21 cellular contexts compared by ENCODE assay signal in genomic region chr16:4387769-4388168, GRCh38. TPM values are rescaled to one million over a fixed set of nuclear protein-coding genes. Genes with fewer than 3 reads are reported as not detected.
DNase-seq lines count a peak whose midpoint lies in the region; ATAC-seq, FAIRE-seq and TF ChIP-seq lines count a peak whose summit lies in the region.
"Had no signal": no experiment of that assay in that cellular context is flagged by ENCODE, and none has a peak within 500 bp of the region (broad histone marks: within the 10 kb centered on the region; RNA-seq: fewer than 3 reads in every experiment).

No MANE protein-coding gene starts in this region.

- no peak overlapping the region for H3K4me3 ChIP-seq in HUES48 (ENCODE audit: low read depth, low read length)
- no peak overlapping the region for H3K4me3 ChIP-seq in astrocyte (ENCODE audit: insufficient read depth, low read depth, low read length)
- no peak overlapping the region for H3K4me3 ChIP-seq in right atrium auricular region
- no peak overlapping the region for H3K4me3 ChIP-seq in spleen

- intact Hi-C loops in spleen (cut with DNase I; ENCODE audit: low total_unique reads), result no loop called here
- intact Hi-C loops in activated T-helper 2 cell treated with anti-CD3 and anti-CD28 coated beads, Interferon-gamma antibody, Interleukin-2, Interleukin-4, amounts not matched to agents 10 μg/mL and 5 μg/mL and 100 μg/mL, durations not matched to agents 14 hours and 24 hours and 36 hours (cut with micrococcal nuclease), result no loop called here

- peaks cover 20% of the 10 kb centered on the region for H4K20me1 ChIP-seq in astrocyte (ENCODE audit: insufficient read depth, low read length)

- H3K79me2 ChIP-seq in astrocyte (ENCODE audit: insufficient read depth, low read length), result peaks cover 7% of the 10 kb centered on the region

- peaks cover 2% of the 10 kb centered on the region; the same call in 1 of the 2 replicates for H3K36me3 ChIP-seq in HUES48 (ENCODE audit: control insufficient read depth, insufficient read depth, low read length)
- H3K36me3 ChIP-seq in astrocyte (ENCODE audit: insufficient read depth, low read length), result no peaks in the 10 kb centered on the region
- peaks cover 3% of the 10 kb centered on the region for H3K36me3 ChIP-seq in right atrium auricular region
- peaks cover 4 to 100% (median 91%) of the 10 kb centered on the region in 6 donors for H3K36me3 ChIP-seq in spleen

- peak overlapping the region; percentile 26 for H3K4me2 ChIP-seq in astrocyte (ENCODE audit: low read length)

- H2AFZ ChIP-seq in astrocyte (ENCODE audit: low read depth, low read length), result no peak overlapping the region

- H3K27ac Mint-ChIP-seq in astrocyte (ENCODE audit: unreplicated experiment), result peak overlapping the region; percentile 47
- no peak overlapping the region for H3K27ac Mint-ChIP-seq in activated T-helper 2 cell treated with anti-CD3 and anti-CD28 coated beads, Interferon-gamma antibody, Interleukin-2, Interleukin-4, amounts not matched to agents 10 μg/mL and 5 μg/mL and 100 μg/mL, durations not matched to agents 14 hours and 24 hours and 36 hours
- H3K27ac Mint-ChIP-seq: natural killer cell treated with Interleukin-12 subunit alpha and Interleukin-12 subunit beta and Interleukin-15 and Interleukin-18, amount 100 ng/mL, for 72 hours had no signal

- H3K9me3 ChIP-seq in HUES48 (ENCODE audit: control insufficient read depth, insufficient read depth, low read length) (no peaks in the 10 kb centered on the region), astrocyte (ENCODE audit: insufficient read depth, low read depth, low read length) (no peaks in the 10 kb centered on the region), right atrium auricular region (no peaks in the 10 kb centered on the region), spleen (no peaks in the 10 kb centered on the region)

- H3K9me3 Mint-ChIP-seq in astrocyte (ENCODE audit: unreplicated experiment), result no peaks in the 10 kb centered on the region
- H3K9me3 Mint-ChIP-seq in activated T-helper 2 cell treated with anti-CD3 and anti-CD28 coated beads, Interferon-gamma antibody, Interleukin-2, Interleukin-4, amounts not matched to agents 10 μg/mL and 5 μg/mL and 100 μg/mL, durations not matched to agents 14 hours and 24 hours and 36 hours, result no peaks in the 10 kb centered on the region
- H3K9me3 Mint-ChIP-seq: mesothelial cell of epicardium; natural killer cell treated with Interleukin-12 subunit alpha and Interleukin-12 subunit beta and Interleukin-15 and Interleukin-18, amount 100 ng/mL, for 72 hours had no signal

- H3K27me3 ChIP-seq in HUES48 (ENCODE audit: control insufficient read depth, insufficient read depth, low read length) (no peaks in the 10 kb centered on the region), astrocyte (ENCODE audit: insufficient read depth, low read length) (no peaks in the 10 kb centered on the region), right atrium auricular region (no peaks in the 10 kb centered on the region), spleen (replicated peaks in 1 of 7) (no peaks in the 10 kb centered on the region)

- WGBS in spleen, 5 donors, result 95 to 100% (median 96%) methylated on average over 6 to 20 of the region's 20 CpGs

- no peaks in the 10 kb centered on the region for H3K27me3 Mint-ChIP-seq in astrocyte (ENCODE audit: low read depth, unreplicated experiment)
- H3K27me3 Mint-ChIP-seq in activated T-helper 2 cell treated with anti-CD3 and anti-CD28 coated beads, Interferon-gamma antibody, Interleukin-2, Interleukin-4, amounts not matched to agents 10 μg/mL and 5 μg/mL and 100 μg/mL, durations not matched to agents 14 hours and 24 hours and 36 hours (ENCODE audit: low read depth), result no peaks in the 10 kb centered on the region
- H3K27me3 Mint-ChIP-seq: CD4-positive, CD25-positive, alpha-beta regulatory T cell; natural killer cell treated with Interleukin-12 subunit alpha and Interleukin-12 subunit beta and Interleukin-15 and Interleukin-18, amount 100 ng/mL, for 72 hours had no signal

- TF ChIP-seq CTCF in astrocyte (IDR thresholded peaks at IDR 0.05; ENCODE audit: insufficient read depth, low read depth, low read length), result no peak
- no peak for TF ChIP-seq CTCF in right atrium auricular region (IDR thresholded peaks at IDR 0.05)
- no peak for TF ChIP-seq CTCF in spleen (IDR thresholded peaks at IDR 0.05 in 8 of 11, conservative IDR thresholded peaks at IDR 0.05 in 3 of 11)

- H3K4me1 ChIP-seq in HUES48 (ENCODE audit: control insufficient read depth, insufficient read depth, low read length) (peaks cover 37% of the 10 kb centered on the region), astrocyte (ENCODE audit: insufficient read depth, low read length) (peaks cover 65% of the 10 kb centered on the region), right atrium auricular region (peaks cover 0 to 55% of the 10 kb centered on the region in 2 donors), spleen (peaks cover 0 to 97% (median 40%) of the 10 kb centered on the region in 6 donors)

- H3K4me3 Mint-ChIP-seq in astrocyte (ENCODE audit: unreplicated experiment), result no peak overlapping the region
- no peak overlapping the region for H3K4me3 Mint-ChIP-seq in activated T-helper 2 cell treated with anti-CD3 and anti-CD28 coated beads, Interferon-gamma antibody, Interleukin-2, Interleukin-4, amounts not matched to agents 10 μg/mL and 5 μg/mL and 100 μg/mL, durations not matched to agents 14 hours and 24 hours and 36 hours (ENCODE audit: low read depth)
- H3K4me3 Mint-ChIP-seq: CD4-positive, CD25-positive, alpha-beta regulatory T cell; mesothelial cell of epicardium; natural killer cell treated with Interleukin-12 subunit alpha and Interleukin-12 subunit beta and Interleukin-15 and Interleukin-18, amount 100 ng/mL, for 72 hours had no signal

- H3K36me3 Mint-ChIP-seq in astrocyte (ENCODE audit: low read depth, unreplicated experiment), result peaks cover 6% of the 10 kb centered on the region
- peaks cover 12% of the 10 kb centered on the region for H3K36me3 Mint-ChIP-seq in activated T-helper 2 cell treated with anti-CD3 and anti-CD28 coated beads, Interferon-gamma antibody, Interleukin-2, Interleukin-4, amounts not matched to agents 10 μg/mL and 5 μg/mL and 100 μg/mL, durations not matched to agents 14 hours and 24 hours and 36 hours (ENCODE audit: low read depth)
- H3K36me3 Mint-ChIP-seq: natural killer cell treated with Interleukin-12 subunit alpha and Interleukin-12 subunit beta and Interleukin-15 and Interleukin-18, amount 100 ng/mL, for 72 hours had no signal

- DNase-seq in astrocyte (ENCODE audit: low read depth) (no peak), right atrium auricular region (ENCODE audit: low spot score) (no peak), spleen (no peak), iPS-NIHi7 (ENCODE audit: extremely low spot score) (no peak)
- no peak for DNase-seq in activated T-helper 2 cell treated with anti-CD3 and anti-CD28 coated beads, Interferon-gamma antibody, Interleukin-2, Interleukin-4, amounts not matched to agents 10 μg/mL and 5 μg/mL and 100 μg/mL, durations not matched to agents 14 hours and 24 hours and 36 hours (ENCODE audit: low spot score)
- DNase-seq: activated CD4-positive, alpha-beta T cell treated with anti-CD3 and anti-CD28 coated beads, Interleukin-2, amount 50 U/mL, for 48 hours; activated naive CD4-positive, alpha-beta T cell treated with Interleukin-2 at 50 U/mL for 16 hours; activated T-cell treated with anti-CD3 and anti-CD28 coated beads for 4 hours; CD4-positive, CD25-positive, alpha-beta regulatory T cell; hypothalamus; NCI-H2107; NCI-H524 treated with DMSO at 0.1 percent for 48 hours; SHP77; T-helper 1 cell had no signal

- ATAC-seq in HG03378 (IDR thresholded peaks at IDR 0.05; ENCODE audit: unreplicated experiment) (no peak), GM18873 (IDR thresholded peaks at IDR 0.05; ENCODE audit: low FRiP score, unreplicated experiment) (no peak)
- ATAC-seq: natural killer cell treated with Interleukin-12 subunit alpha and Interleukin-12 subunit beta and Interleukin-15 and Interleukin-18, amount 100 ng/mL, for 72 hours had no signal

- 0 out of 2 replicates have a peak overlapping the region, but pooled peaks have one; percentile 4 for H3K9ac ChIP-seq in HUES48 (ENCODE audit: low read depth, low read length)
- peak overlapping the region; percentile 7 for H3K9ac ChIP-seq in astrocyte (ENCODE audit: low read length)

- no peak for TF ChIP-seq POLR2A in spleen (IDR thresholded peaks at IDR 0.05)

- H3K4me1 Mint-ChIP-seq in astrocyte (ENCODE audit: low read depth, unreplicated experiment), result peaks cover 14% of the 10 kb centered on the region
- no peaks in the 10 kb centered on the region for H3K4me1 Mint-ChIP-seq in activated T-helper 2 cell treated with anti-CD3 and anti-CD28 coated beads, Interferon-gamma antibody, Interleukin-2, Interleukin-4, amounts not matched to agents 10 μg/mL and 5 μg/mL and 100 μg/mL, durations not matched to agents 14 hours and 24 hours and 36 hours (ENCODE audit: low read depth)

- H3K27ac ChIP-seq in HUES48 (ENCODE audit: low read depth, low read length), result peak overlapping the region; percentile 28
- no peak overlapping the region for H3K27ac ChIP-seq in astrocyte (ENCODE audit: low read depth, low read length)
- peak overlapping the region; percentile 46 to 59 for H3K27ac ChIP-seq in right atrium auricular region
- H3K27ac ChIP-seq in spleen, result peak overlapping the region in 5 of 8 donors; percentile 26 to 76 (median 65)
- H3K27ac ChIP-seq: VCaP had no signal

- FAIRE-seq in astrocyte (lab: Jason Lieb, UNC), result no peak
- FAIRE-seq: keratinocyte had no signal

RNA-seq across cellular contexts. Expression of gene VASN, which starts 16.1 kb away (rescaled TPM):
- total RNA-seq in astrocyte (32.0 and 38.7 TPM in 2 replicates), right atrium auricular region (10 to 100 TPM; 17.9 to 39.0 TPM), spleen (10 to 100 TPM in 5 of 7 donors, 1 to 10 TPM in 2; 7.4 to 24.9 (median 15.6) TPM)
- 1 to 10 TPM; 2.0 to 6.3 (median 5.2) TPM for polyA plus RNA-seq in spleen
- total RNA-seq in activated T-helper 2 cell treated with anti-CD3 and anti-CD28 coated beads, Interferon-gamma antibody, Interleukin-2, Interleukin-4, amounts not matched to agents 10 μg/mL and 5 μg/mL and 100 μg/mL, durations not matched to agents 14 hours and 24 hours and 36 hours, result 0.16 TPM in 1 of 2 replicates, not detected in the other

RNA-seq across cellular contexts. Expression of gene CORO7, which starts 28.6 kb away (rescaled TPM):
- total RNA-seq in astrocyte (25.0 and 26.4 TPM in 2 replicates), right atrium auricular region (10 to 100 TPM; 10.3 TPM), spleen (100 to 1,000 TPM in 6 of 7 donors, 10 to 100 TPM in 1; 89.9 to 177 (median 149) TPM)
- polyA plus RNA-seq in spleen, result 10 to 100 TPM; 29.7 to 70.6 (median 50.5) TPM
- 92.5 and 101 TPM in 2 replicates for total RNA-seq in activated T-helper 2 cell treated with anti-CD3 and anti-CD28 coated beads, Interferon-gamma antibody, Interleukin-2, Interleukin-4, amounts not matched to agents 10 μg/mL and 5 μg/mL and 100 μg/mL, durations not matched to agents 14 hours and 24 hours and 36 hours

RNA-seq across cellular contexts. Expression of gene PAM16, which starts 36.6 kb away (rescaled TPM):
- total RNA-seq in astrocyte (50.7 and 51.9 TPM in 2 replicates), right atrium auricular region (10 to 100 TPM; 54.6 to 85.7 TPM), spleen (10 to 100 TPM; 26.7 to 45.9 (median 30.1) TPM)
- 10 to 100 TPM; 65.5 to 88.8 (median 84.8) TPM for polyA plus RNA-seq in spleen
- total RNA-seq in activated T-helper 2 cell treated with anti-CD3 and anti-CD28 coated beads, Interferon-gamma antibody, Interleukin-2, Interleukin-4, amounts not matched to agents 10 μg/mL and 5 μg/mL and 100 μg/mL, durations not matched to agents 14 hours and 24 hours and 36 hours, result 73.1 and 73.8 TPM in 2 replicates

RNA-seq across cellular contexts. Expression of gene DNAJA3, which starts 37.9 kb away (rescaled TPM):
- total RNA-seq in astrocyte (36.4 and 39.8 TPM in 2 replicates), right atrium auricular region (10 to 100 TPM; 47.6 to 50.5 TPM), spleen (10 to 100 TPM; 30.0 to 47.6 (median 35.5) TPM)
- 10 to 100 TPM; 16.9 to 36.7 (median 20.7) TPM for polyA plus RNA-seq in spleen
- total RNA-seq in activated T-helper 2 cell treated with anti-CD3 and anti-CD28 coated beads, Interferon-gamma antibody, Interleukin-2, Interleukin-4, amounts not matched to agents 10 μg/mL and 5 μg/mL and 100 μg/mL, durations not matched to agents 14 hours and 24 hours and 36 hours, result 77.1 and 88.4 TPM in 2 replicates
